Comparison of ENCODE assay signal across 27 cellular contexts in genomic region chr14:32662234-32662633, GRCh38.
DNase-seq lines count a peak whose midpoint lies in the region; ATAC-seq, FAIRE-seq and TF ChIP-seq lines count a peak whose summit lies in the region.
"Had no signal": no experiment of that assay in that cellular context is flagged by ENCODE, and none has a peak within 500 bp of the region (broad histone marks: within the 10 kb centered on the region; RNA-seq: fewer than 3 reads in every experiment).

No MANE protein-coding gene starts in this region.

- no peak overlapping the region for H3K18ac ChIP-seq in mesenchymal stem cell (ENCODE audit: low read depth in 1 of 2, low read length in 2 of 2)

- H3K27me3 ChIP-seq in GM12878 (replicated peaks in 1 of 2; ENCODE audit: control insufficient read depth in 2 of 2, insufficient read depth in 2 of 2, low read length in 1 of 2) (no peaks in the 10 kb centered on the region), mesenchymal stem cell (ENCODE audit: control insufficient read depth in 1 of 2, insufficient read depth in 1 of 2, low read length in 2 of 2) (no peaks in the 10 kb centered on the region)
- H3K27me3 ChIP-seq: body of pancreas, gastroesophageal sphincter, uterus had no signal

- no peak overlapping the region for H3K4me3 Mint-ChIP-seq in endothelial cell (ENCODE audit: unreplicated experiment)
- H3K4me3 Mint-ChIP-seq: activated CD4-positive, alpha-beta memory T cell treated with anti-CD3 and anti-CD28 coated beads for 36 hours; H9; mesothelial cell of epicardium had no signal

- no peaks in the 10 kb centered on the region for H3K9me3 ChIP-seq in GM12878 (replicated peaks; ENCODE audit: control insufficient read depth, insufficient read depth, low read length)
- H3K9me3 ChIP-seq in mesenchymal stem cell (ENCODE audit: control insufficient read depth, low read length): no peaks in the 10 kb centered on the region
- H3K9me3 ChIP-seq: body of pancreas, gastroesophageal sphincter, prostate gland, uterus had no signal

- H3K23ac ChIP-seq in mesenchymal stem cell (ENCODE audit: low read length in 2 of 2): no peak overlapping the region

- in situ Hi-C loops in GM12878 (cut with MboI): no loop called here

- H3K9ac ChIP-seq in GM12878 (ENCODE audit: control insufficient read depth, insufficient read depth, low read length) (no peak overlapping the region), mesenchymal stem cell (ENCODE audit: low read length) (peak overlapping the region; percentile 30)

- H2BK120ac ChIP-seq in mesenchymal stem cell (ENCODE audit: low read depth, low read length): no peak overlapping the region

- no peak overlapping the region for H3K4ac ChIP-seq in mesenchymal stem cell (ENCODE audit: low read depth in 1 of 2, low read length in 2 of 2)

- ATAC-seq in GM12878 (no peak), GM21390 (IDR thresholded peaks at IDR 0.05; ENCODE audit: unreplicated experiment) (no peak), GM18873 (IDR thresholded peaks at IDR 0.05; ENCODE audit: low FRiP score, unreplicated experiment) (no peak)
- ATAC-seq: body of pancreas, gastroesophageal sphincter, HepG2, left cardiac atrium had no signal

- H2AFZ ChIP-seq in GM12878 (ENCODE audit: control insufficient read depth, low read depth, low read length) (no peak overlapping the region), mesenchymal stem cell (ENCODE audit: low read depth, low read length) (no peak overlapping the region)

- no peaks in the 10 kb centered on the region for H3K4me1 Mint-ChIP-seq in endothelial cell (ENCODE audit: unreplicated experiment)

- intact Hi-C loops in GM12878 (cut with micrococcal nuclease; ENCODE audit: unreplicated experiment): no loop called here

- H2AK5ac ChIP-seq in mesenchymal stem cell (ENCODE audit: low read length, severe bottlenecking): no peak overlapping the region

- H2BK15ac ChIP-seq in mesenchymal stem cell (ENCODE audit: low read depth, poor library complexity, severe bottlenecking): no peak overlapping the region

- no peaks in the 10 kb centered on the region for H3K9me3 Mint-ChIP-seq in endothelial cell (ENCODE audit: unreplicated experiment)
- H3K9me3 Mint-ChIP-seq: activated CD4-positive, alpha-beta memory T cell treated with anti-CD3 and anti-CD28 coated beads for 36 hours; H9; mesothelial cell of epicardium had no signal

- 0% methylated on average over 1 of the region's 1 CpG for WGBS in GM12878 (ENCODE audit: insufficient coverage, insufficient replicate concordance, low lambda C conversion rate, missing lambda C conversion rate)
- WGBS in mesenchymal stem cell: no CpG with 5 or more reads among the region's 1 CpG

- H3K27ac Mint-ChIP-seq in endothelial cell (ENCODE audit: unreplicated experiment): no peak overlapping the region
- H3K27ac Mint-ChIP-seq: activated CD4-positive, alpha-beta memory T cell treated with anti-CD3 and anti-CD28 coated beads for 36 hours; H9; mesothelial cell of epicardium had no signal

- no peak for TF ChIP-seq EP300 in GM12878 (IDR thresholded peaks at IDR 0.05; ENCODE audit: borderline replicate concordance in 1 of 2, control insufficient read depth in 1 of 2, low read depth in 2 of 2, low read length in 2 of 2)

- H2BK5ac ChIP-seq in mesenchymal stem cell (ENCODE audit: low read depth, low read length, poor library complexity, severe bottlenecking): no peak overlapping the region

- no peak overlapping the region for H4K91ac ChIP-seq in mesenchymal stem cell (ENCODE audit: low read length)

- no peak for TF ChIP-seq POLR2A in GM12878 (IDR thresholded peaks at IDR 0.05; ENCODE audit: low read depth, low read length)

- no peaks in the 10 kb centered on the region for H3K27me3 Mint-ChIP-seq in endothelial cell (ENCODE audit: unreplicated experiment)
- H3K27me3 Mint-ChIP-seq: activated CD4-positive, alpha-beta memory T cell treated with anti-CD3 and anti-CD28 coated beads for 36 hours had no signal

- H3K27ac ChIP-seq in GM12878 (ENCODE audit: control insufficient read depth, insufficient read depth) (no peak overlapping the region), mesenchymal stem cell (ENCODE audit: low read length, poor library complexity, severe bottlenecking) (no peak overlapping the region)
- H3K27ac ChIP-seq: body of pancreas, gastroesophageal sphincter, prostate gland, uterus, WERI-Rb-1 had no signal

- DNase-seq in AG10803 (ENCODE audit: low read depth) (peak; percentile 26), HCEC 1CT (peak; percentile 27), GM12878 (ENCODE audit: low read depth, low spot score) (no peak), mesenchymal stem cell (peak; percentile 33), endothelial cell (ENCODE audit: low spot score) (no peak), NCI-H1436 treated with DMSO at 0.1 percent for 48 hours (lab: John Stamatoyannopoulos, UW) (no peak)
- DNase-seq: activated CD4-positive, alpha-beta memory T cell treated with anti-CD3 and anti-CD28 coated beads for 36 hours; activated naive CD4-positive, alpha-beta T cell treated with anti-CD3 and anti-CD28 coated beads, Interleukin-2, amount 50 U/mL, for 16 hours; activated T-cell treated with anti-CD3 and anti-CD28 coated beads, Interleukin-2, amount 50 U/mL, for 1 hour; body of pancreas; DND-41; H9; left cardiac atrium; NCI-H1436; NCI-H2171; SHP77 treated with DMSO at 0.1 percent for 48 hours; stimulated activated CD4-positive, alpha-beta T cell treated with anti-CD3 and anti-CD28 coated beads, Interleukin-4, amount 100 ng/mL, for 1 hour; substantia nigra; uterus; WERI-Rb-1 had no signal

- H3K4me2 ChIP-seq in GM12878 (ENCODE audit: control insufficient read depth, insufficient read depth): no peak overlapping the region
- no peak overlapping the region for H3K4me2 ChIP-seq in mesenchymal stem cell (ENCODE audit: low read length, poor library complexity, severe bottlenecking)
- H3K4me2 ChIP-seq: smooth muscle cell had no signal

- no peaks in the 10 kb centered on the region for H3K79me1 ChIP-seq in mesenchymal stem cell (replicated peaks; ENCODE audit: low read length, poor library complexity, severe bottlenecking)

- BruUV-seq in GM12878 (replicated peaks; lab: Mats Ljungman, UMichigan): no TSS peak

- no peaks in the 10 kb centered on the region for H3K36me3 ChIP-seq in GM12878 (ENCODE audit: control insufficient read depth in 2 of 2, insufficient read depth in 2 of 2, low read length in 1 of 2)
- H3K36me3 ChIP-seq in mesenchymal stem cell (ENCODE audit: control insufficient read depth in 1 of 2, insufficient read depth in 2 of 2, low read depth in 1 of 2, low read length in 2 of 2): no peaks in the 10 kb centered on the region
- H3K36me3 ChIP-seq: gastroesophageal sphincter, prostate gland, uterus, WERI-Rb-1 had no signal

- no peaks in the 10 kb centered on the region for H3K79me2 ChIP-seq in GM12878 (ENCODE audit: control insufficient read depth, insufficient read depth, low read length)

- FAIRE-seq in GM12878 (lab: Jason Lieb, UNC): no peak
- FAIRE-seq: HepG2 had no signal

- H3K4me1 ChIP-seq in GM12878 (ENCODE audit: control insufficient read depth, insufficient read depth, low read length) (no peaks in the 10 kb centered on the region), mesenchymal stem cell (ENCODE audit: control insufficient read depth, insufficient read depth, low read depth, low read length) (no peaks in the 10 kb centered on the region)
- H3K4me1 ChIP-seq: body of pancreas, gastroesophageal sphincter, prostate gland, uterus had no signal

- no peak overlapping the region for H3K14ac ChIP-seq in mesenchymal stem cell (ENCODE audit: low read length in 2 of 2)

- RAD21 ChIA-PET in GM12878 (lab: Charles Lee; ENCODE audit: unreplicated experiment): no interaction called here

- TF ChIP-seq RAD21 in GM12878 (IDR thresholded peaks at IDR 0.05; ENCODE audit: insufficient read depth, low read depth, low read length): no peak

- no peaks in the 10 kb centered on the region for H4K20me1 ChIP-seq in GM12878 (ENCODE audit: control insufficient read depth, insufficient read depth)

- POLR2A ChIA-PET in GM12878 (lab: Charles Lee): no interaction called here

- CTCF ChIA-PET in GM12878 (lab: Yijun Ruan, JAX): no interaction called here

- SMC1A ChIA-PET in GM12878 (lab: Charles Lee; ENCODE audit: uncharacterized antibody, unreplicated experiment): no interaction called here

- H3K4me3 ChIP-seq in AG10803 (ENCODE audit: low read length) (no peak overlapping the region), GM12878 (no peak overlapping the region), mesenchymal stem cell (ENCODE audit: insufficient read depth in 1 of 2, low read depth in 1 of 2, low read length in 2 of 2) (no peak overlapping the region)
- H3K4me3 ChIP-seq: body of pancreas, gastroesophageal sphincter, prostate gland, smooth muscle cell, uterus had no signal

- no peak overlapping the region for H4K8ac ChIP-seq in mesenchymal stem cell (ENCODE audit: low read length)

- no peaks in the 10 kb centered on the region for H3K36me3 Mint-ChIP-seq in endothelial cell (ENCODE audit: low read depth, unreplicated experiment)
- H3K36me3 Mint-ChIP-seq: activated CD4-positive, alpha-beta memory T cell treated with anti-CD3 and anti-CD28 coated beads for 36 hours; mesothelial cell of epicardium had no signal

- TF ChIP-seq CTCF in AG10803 (conservative IDR thresholded peaks at IDR 0.05; ENCODE audit: low read length) (no peak), GM12878 (IDR thresholded peaks at IDR 0.05 in 2 of 3, conservative IDR thresholded peaks at IDR 0.05 in 1 of 3; ENCODE audit: control insufficient read depth in 2 of 3, extremely low read depth in 1 of 3, insufficient read depth in 1 of 3, low read depth in 3 of 3, low read length in 3 of 3) (no peak), endothelial cell (IDR thresholded peaks at IDR 0.05; ENCODE audit: unreplicated experiment) (no peak)

- no peak overlapping the region for H2BK12ac ChIP-seq in mesenchymal stem cell (ENCODE audit: low read length in 2 of 2)

TF ChIP-seq in GM12878, 131 proteins besides CTCF, POLR2A, EP300 and RAD21 (continues in another document):
- TF ChIP-seq ASH2L (IDR thresholded peaks at IDR 0.05; ENCODE audit: borderline replicate concordance, low read depth): no peak
- TF ChIP-seq POLR2AphosphoS2 (IDR thresholded peaks at IDR 0.05; ENCODE audit: low read depth, low read length): no peak
- no peak for TF ChIP-seq TCF7 (IDR thresholded peaks at IDR 0.05; ENCODE audit: borderline replicate concordance)
- TF ChIP-seq NFXL1 (IDR thresholded peaks at IDR 0.05; ENCODE audit: borderline replicate concordance): no peak
- TF ChIP-seq STAT1 (conservative IDR thresholded peaks at IDR 0.05): no peak
- 0 out of 2 replicates have a peak, but pooled peaks have one; percentile 40 for TF ChIP-seq JUNB (IDR thresholded peaks at IDR 0.05)
- TF ChIP-seq HCFC1 (IDR thresholded peaks at IDR 0.05; ENCODE audit: low read length): no peak

Comparison
In these comparisons a context has a peak if more than half of its experiments do, and no peak if none do; other contexts are left out.
1. DNase-seq: peak in AG10803 (single experiment), HCEC 1CT (single experiment) and mesenchymal stem cell (single experiment); none in GM12878 (single experiment), endothelial cell (single experiment) and NCI-H1436 treated with DMSO at 0.1 percent for 48 hours (single experiment).